1 cellular context compared by ENCODE assay signal in the genomic region with DNA sequence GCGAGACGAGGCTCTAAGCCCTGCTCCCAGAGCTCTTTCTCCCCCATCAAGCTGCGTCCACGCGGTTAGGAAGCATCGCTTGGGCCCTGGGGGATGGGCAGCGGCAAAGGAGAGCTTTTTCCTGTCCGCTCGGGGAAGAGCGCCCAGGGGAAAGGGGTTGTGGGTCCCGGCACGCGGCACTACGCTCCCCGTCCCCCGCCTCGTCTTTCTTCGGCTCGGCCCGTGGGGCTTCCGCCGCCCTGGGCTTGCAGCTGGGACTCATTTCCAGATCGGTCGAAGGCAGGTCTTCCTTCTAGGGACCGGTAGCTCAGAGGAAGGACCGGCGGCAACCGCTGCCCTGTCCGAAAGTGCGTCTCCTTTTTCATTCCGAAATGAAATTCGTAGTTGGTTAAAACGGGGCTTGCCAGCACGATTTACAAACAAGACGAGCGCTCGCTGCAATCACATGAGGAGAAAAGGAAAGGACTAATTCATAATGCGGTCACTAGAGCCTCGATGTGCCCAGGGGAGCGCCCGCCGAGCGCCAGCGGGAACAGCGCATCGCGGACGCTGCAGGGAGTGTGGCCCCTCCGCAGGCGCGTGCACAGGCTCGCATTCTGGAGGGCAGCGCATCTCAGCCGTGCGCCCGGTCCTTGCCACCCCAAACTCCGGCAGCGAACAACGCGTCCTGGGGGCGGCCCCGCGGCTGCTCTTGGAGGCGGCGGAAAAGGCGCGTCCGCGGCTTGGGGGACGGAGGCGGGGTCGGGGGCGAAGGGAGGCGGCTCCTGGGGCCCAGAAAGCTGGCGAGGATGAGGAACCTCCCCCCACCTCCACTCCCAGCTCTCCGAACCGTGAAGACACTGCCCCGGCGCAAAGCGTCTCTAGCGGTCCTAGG.
TF ChIP-seq lines count a peak whose summit lies in the region.

No MANE protein-coding gene starts in this region.

TF ChIP-seq in K562, 482 proteins besides CTCF, POLR2A, EP300 and RAD21 (continued from another document and continues in another):
- TF ChIP-seq, protein P1, sequence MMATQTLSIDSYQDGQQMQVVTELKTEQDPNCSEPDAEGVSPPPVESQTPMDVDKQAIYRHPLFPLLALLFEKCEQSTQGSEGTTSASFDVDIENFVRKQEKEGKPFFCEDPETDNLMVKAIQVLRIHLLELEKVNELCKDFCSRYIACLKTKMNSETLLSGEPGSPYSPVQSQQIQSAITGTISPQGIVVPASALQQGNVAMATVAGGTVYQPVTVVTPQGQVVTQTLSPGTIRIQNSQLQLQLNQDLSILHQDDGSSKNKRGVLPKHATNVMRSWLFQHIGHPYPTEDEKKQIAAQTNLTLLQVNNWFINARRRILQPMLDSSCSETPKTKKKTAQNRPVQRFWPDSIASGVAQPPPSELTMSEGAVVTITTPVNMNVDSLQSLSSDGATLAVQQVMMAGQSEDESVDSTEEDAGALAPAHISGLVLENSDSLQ (IDR thresholded peaks at IDR 0.05), result no peak
- TF ChIP-seq SETDB1 (IDR thresholded peaks at IDR 0.05; ENCODE audit: low read length) (no peak), ZFX (CRISPR knock-in tag; IDR thresholded peaks at IDR 0.05) (no peak), BDP1 (IDR thresholded peaks at IDR 0.05; ENCODE audit: insufficient read depth, insufficient read length) (no peak), ZNF197 (CRISPR knock-in tag; IDR thresholded peaks at IDR 0.05; ENCODE audit: low read depth) (no peak), RBM17 (IDR thresholded peaks at IDR 0.05; ENCODE audit: borderline replicate concordance, low read depth, low read length) (no peak), ERF (CRISPR knock-in tag; IDR thresholded peaks at IDR 0.05) (no peak), ZNF717 (CRISPR knock-in tag; IDR thresholded peaks at IDR 0.05) (no peak), NFIC (IDR thresholded peaks at IDR 0.05) (no peak), ZNF217 (CRISPR knock-in tag; IDR thresholded peaks at IDR 0.05) (no peak), KHSRP (IDR thresholded peaks at IDR 0.05) (no peak), FOXA1 (IDR thresholded peaks at IDR 0.05; ENCODE audit: borderline replicate concordance) (no peak), POLR3G (IDR thresholded peaks at IDR 0.05; ENCODE audit: extremely low read depth, insufficient read length, insufficient replicate concordance) (no peak), GTF2A2 (tag; IDR thresholded peaks at IDR 0.05) (no peak), MYC (IDR thresholded peaks at IDR 0.05; ENCODE audit: low read depth, low read length) (peak; percentile 37; the same call in 1 of the 2 replicates), MYC (CRISPR knock-in tag; IDR thresholded peaks at IDR 0.05; ENCODE audit: borderline replicate concordance, low read depth) (no peak), POLR2AphosphoS5 (IDR thresholded peaks at IDR 0.05; ENCODE audit: control insufficient read depth, insufficient read depth, low read depth, low read length) (no peak), TRIM24 (IDR thresholded peaks at IDR 0.05) (no peak), GATA2 (CRISPR knock-in tag; IDR thresholded peaks at IDR 0.05) (no peak), TEAD2 (tag; IDR thresholded peaks at IDR 0.05) (no peak), TCF7 (IDR thresholded peaks at IDR 0.05; ENCODE audit: borderline replicate concordance) (no peak), MTA2 (IDR thresholded peaks at IDR 0.05; ENCODE audit: low read depth) (no peak), ZNF140 (CRISPR knock-in tag; IDR thresholded peaks at IDR 0.05) (no peak), CEBPG (CRISPR knock-in tag; IDR thresholded peaks at IDR 0.05) (no peak), CEBPG (tag; conservative IDR thresholded peaks at IDR 0.05 in 1 of 2, IDR thresholded peaks at IDR 0.05 in 1 of 2) (no peak), POLR2G (IDR thresholded peaks at IDR 0.05; ENCODE audit: low read depth, low read length) (peak; percentile 70), ZBED1 (IDR thresholded peaks at IDR 0.05) (no peak), COPS2 (conservative IDR thresholded peaks at IDR 0.05) (no peak), NFIX (CRISPR knock-in tag; IDR thresholded peaks at IDR 0.05; ENCODE audit: low read depth) (no peak), CBX8 (IDR thresholded peaks at IDR 0.05; ENCODE audit: borderline replicate concordance, extremely low read depth, low read depth, low read length, poor library complexity, severe bottlenecking) (no peak), RBM25 (IDR thresholded peaks at IDR 0.05; ENCODE audit: low read depth, low read length, severe bottlenecking) (no peak), CREBBP (IDR thresholded peaks at IDR 0.05; ENCODE audit: low read depth, low read length) (no peak), PHF21A (IDR thresholded peaks at IDR 0.05; ENCODE audit: borderline replicate concordance, low read depth) (no peak), ARID2 (IDR thresholded peaks at IDR 0.05) (no peak), ZNF431 (CRISPR knock-in tag; IDR thresholded peaks at IDR 0.05) (no peak)
- TF ChIP-seq, protein P2, sequence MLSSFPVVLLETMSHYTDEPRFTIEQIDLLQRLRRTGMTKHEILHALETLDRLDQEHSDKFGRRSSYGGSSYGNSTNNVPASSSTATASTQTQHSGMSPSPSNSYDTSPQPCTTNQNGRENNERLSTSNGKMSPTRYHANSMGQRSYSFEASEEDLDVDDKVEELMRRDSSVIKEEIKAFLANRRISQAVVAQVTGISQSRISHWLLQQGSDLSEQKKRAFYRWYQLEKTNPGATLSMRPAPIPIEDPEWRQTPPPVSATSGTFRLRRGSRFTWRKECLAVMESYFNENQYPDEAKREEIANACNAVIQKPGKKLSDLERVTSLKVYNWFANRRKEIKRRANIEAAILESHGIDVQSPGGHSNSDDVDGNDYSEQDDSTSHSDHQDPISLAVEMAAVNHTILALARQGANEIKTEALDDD (IDR thresholded peaks at IDR 0.05), result no peak
- TF ChIP-seq, protein P3, sequence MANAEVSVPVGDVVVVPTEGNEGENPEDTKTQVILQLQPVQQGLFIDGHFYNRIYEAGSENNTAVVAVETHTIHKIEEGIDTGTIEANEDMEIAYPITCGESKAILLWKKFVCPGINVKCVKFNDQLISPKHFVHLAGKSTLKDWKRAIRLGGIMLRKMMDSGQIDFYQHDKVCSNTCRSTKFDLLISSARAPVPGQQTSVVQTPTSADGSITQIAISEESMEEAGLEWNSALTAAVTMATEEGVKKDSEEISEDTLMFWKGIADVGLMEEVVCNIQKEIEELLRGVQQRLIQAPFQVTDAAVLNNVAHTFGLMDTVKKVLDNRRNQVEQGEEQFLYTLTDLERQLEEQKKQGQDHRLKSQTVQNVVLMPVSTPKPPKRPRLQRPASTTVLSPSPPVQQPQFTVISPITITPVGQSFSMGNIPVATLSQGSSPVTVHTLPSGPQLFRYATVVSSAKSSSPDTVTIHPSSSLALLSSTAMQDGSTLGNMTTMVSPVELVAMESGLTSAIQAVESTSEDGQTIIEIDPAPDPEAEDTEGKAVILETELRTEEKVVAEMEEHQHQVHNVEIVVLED (CRISPR knock-in tag; IDR thresholded peaks at IDR 0.05), result no peak
- TF ChIP-seq, protein P4, sequence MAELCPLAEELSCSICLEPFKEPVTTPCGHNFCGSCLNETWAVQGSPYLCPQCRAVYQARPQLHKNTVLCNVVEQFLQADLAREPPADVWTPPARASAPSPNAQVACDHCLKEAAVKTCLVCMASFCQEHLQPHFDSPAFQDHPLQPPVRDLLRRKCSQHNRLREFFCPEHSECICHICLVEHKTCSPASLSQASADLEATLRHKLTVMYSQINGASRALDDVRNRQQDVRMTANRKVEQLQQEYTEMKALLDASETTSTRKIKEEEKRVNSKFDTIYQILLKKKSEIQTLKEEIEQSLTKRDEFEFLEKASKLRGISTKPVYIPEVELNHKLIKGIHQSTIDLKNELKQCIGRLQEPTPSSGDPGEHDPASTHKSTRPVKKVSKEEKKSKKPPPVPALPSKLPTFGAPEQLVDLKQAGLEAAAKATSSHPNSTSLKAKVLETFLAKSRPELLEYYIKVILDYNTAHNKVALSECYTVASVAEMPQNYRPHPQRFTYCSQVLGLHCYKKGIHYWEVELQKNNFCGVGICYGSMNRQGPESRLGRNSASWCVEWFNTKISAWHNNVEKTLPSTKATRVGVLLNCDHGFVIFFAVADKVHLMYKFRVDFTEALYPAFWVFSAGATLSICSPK (IDR thresholded peaks at IDR 0.05; ENCODE audit: borderline replicate concordance), result no peak
- TF ChIP-seq, protein P5, sequence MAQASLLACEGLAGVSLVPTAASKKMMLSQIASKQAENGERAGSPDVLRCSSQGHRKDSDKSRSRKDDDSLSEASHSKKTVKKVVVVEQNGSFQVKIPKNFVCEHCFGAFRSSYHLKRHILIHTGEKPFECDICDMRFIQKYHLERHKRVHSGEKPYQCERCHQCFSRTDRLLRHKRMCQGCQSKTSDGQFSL (CRISPR knock-in tag; IDR thresholded peaks at IDR 0.05), result no peak
- TF ChIP-seq, protein P5 (tag; IDR thresholded peaks at IDR 0.05), result no peak
- TF ChIP-seq, protein P6, sequence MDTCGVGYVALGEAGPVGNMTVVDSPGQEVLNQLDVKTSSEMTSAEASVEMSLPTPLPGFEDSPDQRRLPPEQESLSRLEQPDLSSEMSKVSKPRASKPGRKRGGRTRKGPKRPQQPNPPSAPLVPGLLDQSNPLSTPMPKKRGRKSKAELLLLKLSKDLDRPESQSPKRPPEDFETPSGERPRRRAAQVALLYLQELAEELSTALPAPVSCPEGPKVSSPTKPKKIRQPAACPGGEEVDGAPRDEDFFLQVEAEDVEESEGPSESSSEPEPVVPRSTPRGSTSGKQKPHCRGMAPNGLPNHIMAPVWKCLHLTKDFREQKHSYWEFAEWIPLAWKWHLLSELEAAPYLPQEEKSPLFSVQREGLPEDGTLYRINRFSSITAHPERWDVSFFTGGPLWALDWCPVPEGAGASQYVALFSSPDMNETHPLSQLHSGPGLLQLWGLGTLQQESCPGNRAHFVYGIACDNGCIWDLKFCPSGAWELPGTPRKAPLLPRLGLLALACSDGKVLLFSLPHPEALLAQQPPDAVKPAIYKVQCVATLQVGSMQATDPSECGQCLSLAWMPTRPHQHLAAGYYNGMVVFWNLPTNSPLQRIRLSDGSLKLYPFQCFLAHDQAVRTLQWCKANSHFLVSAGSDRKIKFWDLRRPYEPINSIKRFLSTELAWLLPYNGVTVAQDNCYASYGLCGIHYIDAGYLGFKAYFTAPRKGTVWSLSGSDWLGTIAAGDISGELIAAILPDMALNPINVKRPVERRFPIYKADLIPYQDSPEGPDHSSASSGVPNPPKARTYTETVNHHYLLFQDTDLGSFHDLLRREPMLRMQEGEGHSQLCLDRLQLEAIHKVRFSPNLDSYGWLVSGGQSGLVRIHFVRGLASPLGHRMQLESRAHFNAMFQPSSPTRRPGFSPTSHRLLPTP (IDR thresholded peaks at IDR 0.05; ENCODE audit: borderline replicate concordance, extremely low read depth, insufficient read length), result no peak
- TF ChIP-seq, protein P7, sequence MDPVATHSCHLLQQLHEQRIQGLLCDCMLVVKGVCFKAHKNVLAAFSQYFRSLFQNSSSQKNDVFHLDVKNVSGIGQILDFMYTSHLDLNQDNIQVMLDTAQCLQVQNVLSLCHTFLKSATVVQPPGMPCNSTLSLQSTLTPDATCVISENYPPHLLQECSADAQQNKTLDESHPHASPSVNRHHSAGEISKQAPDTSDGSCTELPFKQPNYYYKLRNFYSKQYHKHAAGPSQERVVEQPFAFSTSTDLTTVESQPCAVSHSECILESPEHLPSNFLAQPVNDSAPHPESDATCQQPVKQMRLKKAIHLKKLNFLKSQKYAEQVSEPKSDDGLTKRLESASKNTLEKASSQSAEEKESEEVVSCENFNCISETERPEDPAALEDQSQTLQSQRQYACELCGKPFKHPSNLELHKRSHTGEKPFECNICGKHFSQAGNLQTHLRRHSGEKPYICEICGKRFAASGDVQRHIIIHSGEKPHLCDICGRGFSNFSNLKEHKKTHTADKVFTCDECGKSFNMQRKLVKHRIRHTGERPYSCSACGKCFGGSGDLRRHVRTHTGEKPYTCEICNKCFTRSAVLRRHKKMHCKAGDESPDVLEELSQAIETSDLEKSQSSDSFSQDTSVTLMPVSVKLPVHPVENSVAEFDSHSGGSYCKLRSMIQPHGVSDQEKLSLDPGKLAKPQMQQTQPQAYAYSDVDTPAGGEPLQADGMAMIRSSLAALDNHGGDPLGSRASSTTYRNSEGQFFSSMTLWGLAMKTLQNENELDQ (CRISPR knock-in tag; IDR thresholded peaks at IDR 0.05; ENCODE audit: borderline replicate concordance), result no peak
- TF ChIP-seq, protein P8, sequence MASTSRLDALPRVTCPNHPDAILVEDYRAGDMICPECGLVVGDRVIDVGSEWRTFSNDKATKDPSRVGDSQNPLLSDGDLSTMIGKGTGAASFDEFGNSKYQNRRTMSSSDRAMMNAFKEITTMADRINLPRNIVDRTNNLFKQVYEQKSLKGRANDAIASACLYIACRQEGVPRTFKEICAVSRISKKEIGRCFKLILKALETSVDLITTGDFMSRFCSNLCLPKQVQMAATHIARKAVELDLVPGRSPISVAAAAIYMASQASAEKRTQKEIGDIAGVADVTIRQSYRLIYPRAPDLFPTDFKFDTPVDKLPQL (IDR thresholded peaks at IDR 0.05; ENCODE audit: extremely low read depth, insufficient read length), result no peak
- TF ChIP-seq, protein P9, sequence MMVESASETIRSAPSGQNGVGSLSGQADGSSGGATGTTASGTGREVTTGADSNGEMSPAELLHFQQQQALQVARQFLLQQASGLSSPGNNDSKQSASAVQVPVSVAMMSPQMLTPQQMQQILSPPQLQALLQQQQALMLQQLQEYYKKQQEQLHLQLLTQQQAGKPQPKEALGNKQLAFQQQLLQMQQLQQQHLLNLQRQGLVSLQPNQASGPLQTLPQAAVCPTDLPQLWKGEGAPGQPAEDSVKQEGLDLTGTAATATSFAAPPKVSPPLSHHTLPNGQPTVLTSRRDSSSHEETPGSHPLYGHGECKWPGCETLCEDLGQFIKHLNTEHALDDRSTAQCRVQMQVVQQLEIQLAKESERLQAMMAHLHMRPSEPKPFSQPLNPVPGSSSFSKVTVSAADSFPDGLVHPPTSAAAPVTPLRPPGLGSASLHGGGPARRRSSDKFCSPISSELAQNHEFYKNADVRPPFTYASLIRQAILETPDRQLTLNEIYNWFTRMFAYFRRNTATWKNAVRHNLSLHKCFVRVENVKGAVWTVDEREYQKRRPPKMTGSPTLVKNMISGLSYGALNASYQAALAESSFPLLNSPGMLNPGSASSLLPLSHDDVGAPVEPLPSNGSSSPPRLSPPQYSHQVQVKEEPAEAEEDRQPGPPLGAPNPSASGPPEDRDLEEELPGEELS (CRISPR knock-in tag; IDR thresholded peaks at IDR 0.05; ENCODE audit: borderline replicate concordance), result no peak
